ENCODE assay signal across 1 cellular context in the genomic region with DNA sequence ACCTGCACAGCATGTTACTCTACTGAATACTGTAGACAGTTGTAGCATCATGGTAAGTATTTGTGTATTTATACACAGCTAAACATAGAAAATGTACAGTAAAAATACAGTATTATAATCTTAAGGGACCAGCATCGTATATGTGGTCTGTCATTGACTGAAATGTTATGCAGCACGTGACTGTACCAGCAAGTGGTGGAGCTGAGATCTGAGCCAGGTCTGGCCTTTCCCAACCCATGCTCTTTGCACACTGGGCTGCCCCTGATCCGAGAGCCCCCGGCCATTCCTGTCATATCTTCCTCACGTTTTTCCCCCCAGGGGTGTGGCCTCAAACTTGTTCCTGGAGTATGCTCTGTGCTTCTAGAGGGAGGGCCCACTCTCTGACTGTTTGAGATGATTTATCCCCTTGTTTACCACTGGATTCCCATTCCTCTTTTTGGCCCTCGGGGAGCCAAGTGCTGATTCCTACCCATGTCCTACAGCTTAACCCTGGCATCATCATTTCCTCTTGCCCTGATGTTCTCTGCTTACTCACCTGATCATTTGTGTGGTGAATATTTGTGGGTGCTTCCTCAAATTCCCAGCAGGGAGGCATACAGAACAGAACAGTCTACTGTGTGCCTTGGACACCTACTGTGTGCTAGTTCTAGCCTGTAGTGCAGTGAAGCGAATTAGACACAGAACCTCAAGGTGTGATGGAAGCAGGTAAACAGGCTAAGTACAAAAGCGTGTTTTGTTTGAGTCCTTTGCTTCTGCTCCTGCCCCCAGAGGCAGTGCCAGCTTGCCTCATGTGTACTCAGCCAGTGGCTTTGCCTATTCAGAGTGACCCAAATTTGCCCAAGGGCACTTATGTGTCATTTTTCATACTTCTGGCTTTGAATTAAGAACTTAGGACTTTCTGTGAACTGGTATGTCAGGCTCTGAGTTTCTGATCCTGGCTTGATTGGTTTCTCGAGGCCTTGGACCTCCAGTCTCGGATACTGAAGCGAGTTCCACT.
TF ChIP-seq lines count a peak whose summit lies in the region.

No MANE protein-coding gene starts in this region.

TF ChIP-seq in K562, 482 proteins besides CTCF, POLR2A, EP300 and RAD21:
- peak; percentile 47 for TF ChIP-seq MEIS2 (IDR thresholded peaks at IDR 0.05; ENCODE audit: partially characterized antibody)
- TF ChIP-seq, protein P1, sequence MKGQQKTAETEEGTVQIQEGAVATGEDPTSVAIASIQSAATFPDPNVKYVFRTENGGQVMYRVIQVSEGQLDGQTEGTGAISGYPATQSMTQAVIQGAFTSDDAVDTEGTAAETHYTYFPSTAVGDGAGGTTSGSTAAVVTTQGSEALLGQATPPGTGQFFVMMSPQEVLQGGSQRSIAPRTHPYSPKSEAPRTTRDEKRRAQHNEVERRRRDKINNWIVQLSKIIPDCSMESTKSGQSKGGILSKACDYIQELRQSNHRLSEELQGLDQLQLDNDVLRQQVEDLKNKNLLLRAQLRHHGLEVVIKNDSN (CRISPR knock-in tag; IDR thresholded peaks at IDR 0.05): 0 out of 2 replicates have a peak, but pooled peaks have one; percentile 25
- TF ChIP-seq, protein P2, sequence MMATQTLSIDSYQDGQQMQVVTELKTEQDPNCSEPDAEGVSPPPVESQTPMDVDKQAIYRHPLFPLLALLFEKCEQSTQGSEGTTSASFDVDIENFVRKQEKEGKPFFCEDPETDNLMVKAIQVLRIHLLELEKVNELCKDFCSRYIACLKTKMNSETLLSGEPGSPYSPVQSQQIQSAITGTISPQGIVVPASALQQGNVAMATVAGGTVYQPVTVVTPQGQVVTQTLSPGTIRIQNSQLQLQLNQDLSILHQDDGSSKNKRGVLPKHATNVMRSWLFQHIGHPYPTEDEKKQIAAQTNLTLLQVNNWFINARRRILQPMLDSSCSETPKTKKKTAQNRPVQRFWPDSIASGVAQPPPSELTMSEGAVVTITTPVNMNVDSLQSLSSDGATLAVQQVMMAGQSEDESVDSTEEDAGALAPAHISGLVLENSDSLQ (IDR thresholded peaks at IDR 0.05): peak; percentile 70
- TF ChIP-seq FOS (IDR thresholded peaks at IDR 0.05; ENCODE audit: extremely low read depth, insufficient read length): no peak
- TF ChIP-seq BHLHE40 (IDR thresholded peaks at IDR 0.05; ENCODE audit: low read length): 0 out of 2 replicates have a peak, but pooled peaks have one; percentile 21
- peak; percentile 89 for TF ChIP-seq ZKSCAN1 (IDR thresholded peaks at IDR 0.05; ENCODE audit: low read depth, low read length)
- TF ChIP-seq MIER1 (IDR thresholded peaks at IDR 0.05; ENCODE audit: low read depth): no peak
- no peak for TF ChIP-seq BRF1 (IDR thresholded peaks at IDR 0.05; ENCODE audit: borderline replicate concordance, extremely low read depth, insufficient read length)
- TF ChIP-seq, protein P3, sequence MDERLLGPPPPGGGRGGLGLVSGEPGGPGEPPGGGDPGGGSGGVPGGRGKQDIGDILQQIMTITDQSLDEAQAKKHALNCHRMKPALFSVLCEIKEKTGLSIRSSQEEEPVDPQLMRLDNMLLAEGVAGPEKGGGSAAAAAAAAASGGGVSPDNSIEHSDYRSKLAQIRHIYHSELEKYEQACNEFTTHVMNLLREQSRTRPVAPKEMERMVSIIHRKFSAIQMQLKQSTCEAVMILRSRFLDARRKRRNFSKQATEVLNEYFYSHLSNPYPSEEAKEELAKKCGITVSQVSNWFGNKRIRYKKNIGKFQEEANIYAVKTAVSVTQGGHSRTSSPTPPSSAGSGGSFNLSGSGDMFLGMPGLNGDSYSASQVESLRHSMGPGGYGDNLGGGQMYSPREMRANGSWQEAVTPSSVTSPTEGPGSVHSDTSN (CRISPR knock-in tag; IDR thresholded peaks at IDR 0.05; ENCODE audit: low read depth): no peak
- TF ChIP-seq, protein P3 (tag; conservative IDR thresholded peaks at IDR 0.05; ENCODE audit: low read depth): peak; percentile 57
- no peak for TF ChIP-seq RHOXF2B (CRISPR knock-in tag; conservative IDR thresholded peaks at IDR 0.05)
- TF ChIP-seq, protein P4, sequence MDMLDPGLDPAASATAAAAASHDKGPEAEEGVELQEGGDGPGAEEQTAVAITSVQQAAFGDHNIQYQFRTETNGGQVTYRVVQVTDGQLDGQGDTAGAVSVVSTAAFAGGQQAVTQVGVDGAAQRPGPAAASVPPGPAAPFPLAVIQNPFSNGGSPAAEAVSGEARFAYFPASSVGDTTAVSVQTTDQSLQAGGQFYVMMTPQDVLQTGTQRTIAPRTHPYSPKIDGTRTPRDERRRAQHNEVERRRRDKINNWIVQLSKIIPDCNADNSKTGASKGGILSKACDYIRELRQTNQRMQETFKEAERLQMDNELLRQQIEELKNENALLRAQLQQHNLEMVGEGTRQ (CRISPR knock-in tag; IDR thresholded peaks at IDR 0.05): peak; percentile 54
- TF ChIP-seq GTF2E2 (tag; IDR thresholded peaks at IDR 0.05): no peak
- TF ChIP-seq, protein P5, sequence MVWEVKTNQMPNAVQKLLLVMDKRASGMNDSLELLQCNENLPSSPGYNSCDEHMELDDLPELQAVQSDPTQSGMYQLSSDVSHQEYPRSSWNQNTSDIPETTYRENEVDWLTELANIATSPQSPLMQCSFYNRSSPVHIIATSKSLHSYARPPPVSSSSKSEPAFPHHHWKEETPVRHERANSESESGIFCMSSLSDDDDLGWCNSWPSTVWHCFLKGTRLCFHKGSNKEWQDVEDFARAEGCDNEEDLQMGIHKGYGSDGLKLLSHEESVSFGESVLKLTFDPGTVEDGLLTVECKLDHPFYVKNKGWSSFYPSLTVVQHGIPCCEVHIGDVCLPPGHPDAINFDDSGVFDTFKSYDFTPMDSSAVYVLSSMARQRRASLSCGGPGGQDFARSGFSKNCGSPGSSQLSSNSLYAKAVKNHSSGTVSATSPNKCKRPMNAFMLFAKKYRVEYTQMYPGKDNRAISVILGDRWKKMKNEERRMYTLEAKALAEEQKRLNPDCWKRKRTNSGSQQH (CRISPR knock-in tag; IDR thresholded peaks at IDR 0.05): no peak
- TF ChIP-seq BCL6 (CRISPR knock-in tag; IDR thresholded peaks at IDR 0.05): no peak
